Comparison of ENCODE assay signal across 18 cellular contexts in the genomic region with DNA sequence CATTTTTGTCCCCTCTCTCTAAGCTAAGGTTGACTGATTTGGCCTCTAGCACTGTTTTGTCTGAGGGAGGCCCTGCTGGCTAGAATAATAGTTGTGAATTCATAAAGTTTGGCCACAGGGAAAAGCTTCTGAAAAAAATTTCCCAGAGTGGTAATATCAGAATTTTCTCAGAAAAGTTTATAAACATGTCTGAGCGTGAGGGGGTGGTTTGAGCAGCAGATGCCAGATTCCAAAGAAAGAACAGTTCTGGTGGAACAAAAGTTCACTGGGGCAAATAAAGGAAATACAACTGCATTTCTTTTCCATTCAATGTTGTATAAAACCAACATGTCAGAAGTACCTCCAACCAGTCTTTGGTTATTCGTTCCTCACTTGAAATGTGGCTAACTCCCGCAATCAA.
"Had no signal": no experiment of that assay in that cellular context is flagged by ENCODE, and none has a peak within 500 bp of the region (broad histone marks: within the 10 kb centered on the region; RNA-seq: fewer than 3 reads in every experiment).

No MANE protein-coding gene starts in this region.

- ATAC-seq: activated CD4-positive, CD25-positive, alpha-beta regulatory T cell treated with anti-CD3 and anti-CD28 coated beads, Interleukin-2, amount 50 U/mL, for 24 hours; activated CD8-positive, alpha-beta memory T cell treated with anti-CD3 and anti-CD28 coated beads, Interleukin-2, amount 10 ng/mL, durations not matched to agents 7 days and 5 days; activated T-cell treated with anti-CD3 and anti-CD28 coated beads, Interleukin-2, amount 50 U/mL, for 4 hours; left lobe of liver had no signal

- DNase-seq: activated CD4-positive, alpha-beta T cell treated with anti-CD3 and anti-CD28 coated beads, Interleukin-2, amount 50 U/mL, for 4 hours; activated CD8-positive, alpha-beta memory T cell treated with anti-CD3 and anti-CD28 coated beads, Interleukin-2, amount 10 ng/mL, durations not matched to agents 7 days and 5 days; activated effector memory CD4-positive, alpha-beta T cell treated with anti-CD3 and anti-CD28 coated beads, Interleukin-2, amount 50 U/mL, for 16 hours; activated naive CD8-positive, alpha-beta T cell treated with anti-CD3 and anti-CD28 coated beads for 36 hours; activated T-cell treated with anti-CD3 and anti-CD28 coated beads, Interleukin-2, amount 50 U/mL, for 4 hours; endodermal cell; foreskin melanocyte; heart left ventricle; retina; stimulated activated CD4-positive, alpha-beta T cell treated with anti-CD3 and anti-CD28 coated beads, Interleukin-12 subunit alpha, Interleukin-12 subunit beta, amount 100 ng/mL, for 4 hours; stimulated activated naive CD4-positive, alpha-beta T cell; substantia nigra; SW 1271 had no signal

- H3K36me3 ChIP-seq: ascending aorta, heart left ventricle, SJSA1 had no signal

- H3K9me3 ChIP-seq: ascending aorta, heart left ventricle, SJSA1 had no signal

- H3K4me1 ChIP-seq: ascending aorta, parathyroid adenoma had no signal

- H3K27me3 ChIP-seq: ascending aorta, heart left ventricle, SJSA1 had no signal

- H3K27ac ChIP-seq: parathyroid adenoma, SJSA1 had no signal

- H3K4me3 ChIP-seq: ascending aorta, heart left ventricle, SJSA1 had no signal

- H3K9ac ChIP-seq: parathyroid adenoma had no signal
